ENCODE assay signal across 26 cellular contexts in the genomic region with DNA sequence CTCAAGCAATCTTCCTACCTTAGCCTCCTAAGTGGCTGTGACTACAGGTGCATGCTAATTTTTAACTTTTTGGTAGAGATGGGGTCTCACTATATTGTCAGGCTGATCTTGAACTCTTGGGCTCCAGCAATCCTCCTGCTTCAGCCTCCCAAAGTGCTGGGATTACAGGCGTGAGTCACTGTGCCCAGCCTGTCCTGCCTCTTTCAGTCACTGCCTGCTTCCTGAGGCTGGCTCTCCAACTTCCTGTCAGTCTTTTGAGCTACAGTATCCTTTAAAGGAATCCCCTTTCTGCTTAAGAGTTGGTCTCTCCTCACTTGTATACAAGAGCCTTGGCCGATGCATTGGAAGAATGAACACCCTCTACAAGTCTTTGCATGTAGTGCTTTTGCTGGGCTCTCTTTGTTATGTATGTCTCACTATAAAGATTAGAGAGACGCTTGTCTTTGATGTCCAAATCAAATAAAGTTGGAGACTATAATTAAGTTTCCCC.
DNase-seq lines count a peak whose midpoint lies in the region; ATAC-seq and TF ChIP-seq lines count a peak whose summit lies in the region.
"Had no signal": no experiment of that assay in that cellular context is flagged by ENCODE, and none has a peak within 500 bp of the region (broad histone marks: within the 10 kb centered on the region; RNA-seq: fewer than 3 reads in every experiment).

No MANE protein-coding gene starts in this region.

- H3K9me3 ChIP-seq in PC-3 (ENCODE audit: low read length) (no peaks in the 10 kb centered on the region), stomach (no peaks in the 10 kb centered on the region)
- H3K9me3 ChIP-seq: ovary, thyroid gland had no signal

- H3K4me3 ChIP-seq in PC-3 (ENCODE audit: low read length): no peak overlapping the region
- H3K4me3 ChIP-seq in stomach: no peak overlapping the region
- H3K4me3 ChIP-seq: HAP-1, lung, ovary, thyroid gland had no signal

- TF ChIP-seq POLR2A in stomach (IDR thresholded peaks at IDR 0.05): no peak

- H3K27ac ChIP-seq in PC-3 (ENCODE audit: low read length) (no peak overlapping the region), stomach (no peak overlapping the region)
- H3K27ac ChIP-seq: epithelial cell of prostate, ovary, thyroid gland had no signal

- no TSS peak for BruUV-seq in PC-3 (replicated peaks; lab: Mats Ljungman, UMichigan)

- DNase-seq in activated CD8-positive, alpha-beta memory T cell treated with anti-CD3 and anti-CD28 coated beads, Interleukin-2, amount 50 U/mL, for 48 hours: peak; percentile 28
- DNase-seq in activated CD8-positive, alpha-beta memory T cell treated with anti-CD3 and anti-CD28 coated beads, Interleukin-2, amount 50 U/mL, for 4 hours: no peak
- DNase-seq in PC-3: peak; percentile 4
- DNase-seq in ecto neural progenitor cell (ENCODE audit: low spot score): peak; percentile 14
- DNase-seq in stomach: peak; percentile 14
- DNase-seq in cardiac septum (ENCODE audit: low spot score): no peak
- no peak for DNase-seq in HK-2 (ENCODE audit: unreplicated experiment)
- DNase-seq: activated CD4-positive, alpha-beta memory T cell treated with anti-CD3 and anti-CD28 coated beads for 36 hours; activated gamma-delta T cell; activated T-cell treated with anti-CD3 and anti-CD28 coated beads for 4 hours; CD8-positive, alpha-beta T cell; cerebellar nuclear complex; KG1; NCI-H1048; NCI-H2029; ovary; small intestine; stimulated activated CD4-positive, alpha-beta T cell treated with anti-CD3 and anti-CD28 coated beads, Interleukin-1b, Interleukin-23, amount 100 ng/mL, for 48 hours; stimulated activated CD8-positive, alpha-beta memory T cell treated with anti-CD3 and anti-CD28 coated beads, Interleukin-4, amount 100 ng/mL, for 48 hours; stimulated activated naive CD8-positive, alpha-beta T cell treated with anti-CD3 and anti-CD28 coated beads, Interleukin-15, amount 100 ng/mL, for 72 hours; T-cell; thyroid gland had no signal

- POLR2A ChIA-PET in PC-3 (lab: Charles Lee; ENCODE audit: unreplicated experiment): no interaction called here

- TF ChIP-seq CTCF in PC-3 (conservative IDR thresholded peaks at IDR 0.05; ENCODE audit: low read depth, low read length) (no peak), stomach (IDR thresholded peaks at IDR 0.05) (no peak)

- intact Hi-C loops in PC-3 (cut with micrococcal nuclease) (no loop called here), stomach (cut with DNase I; ENCODE audit: low total_unique reads) (loop anchor here (5.0 kb wide), 1 partner anchor 247 kb away; no protein-coding TSS in a partner anchor), cardiac septum (cut with DNase I) (no loop called here)

- no peak overlapping the region for H2AFZ ChIP-seq in PC-3 (ENCODE audit: low read length)

- no peak for TF ChIP-seq EP300 in stomach (IDR thresholded peaks at IDR 0.05)

- H3K4me2 ChIP-seq in PC-3 (ENCODE audit: low read length): no peak overlapping the region

- CTCF ChIA-PET in PC-3 (lab: Charles Lee): interaction anchor here (0.6 kb wide), 1 partner anchor 208 kb away, joined by 4 read pairs; no protein-coding TSS in a partner anchor

- H3K4me1 ChIP-seq in PC-3 (ENCODE audit: insufficient read depth, low read length): peaks cover 10% of the 10 kb centered on the region
- peaks cover 0 to 15% (median 9%) of the 10 kb centered on the region in 4 donors for H3K4me1 ChIP-seq in stomach

- no peaks in the 10 kb centered on the region for H3F3A ChIP-seq in PC-3 (ENCODE audit: low read length, unreplicated experiment)

- H3K36me3 ChIP-seq in PC-3 (ENCODE audit: low read depth, low read length) (no peaks in the 10 kb centered on the region), stomach (no peaks in the 10 kb centered on the region)
- H3K36me3 ChIP-seq: HAP-1, ovary, thyroid gland had no signal

- H3K27me3 ChIP-seq in PC-3 (ENCODE audit: low read length): no peaks in the 10 kb centered on the region
- peaks cover 0 to 36% (median 5%) of the 10 kb centered on the region in 3 donors for H3K27me3 ChIP-seq in stomach
- H3K27me3 ChIP-seq: ovary, thyroid gland had no signal

- ATAC-seq in PC-3 (no peak), HG02970 (IDR thresholded peaks at IDR 0.05; ENCODE audit: low FRiP score, unreplicated experiment) (no peak)
- ATAC-seq: CD8-positive, alpha-beta T cell; stimulated activated naive CD8-positive, alpha-beta T cell treated with anti-CD3 and anti-CD28 coated beads, Interleukin-15, amount 100 ng/mL, for 72 hours; T-cell had no signal

- H3K9me2 ChIP-seq in PC-3 (replicated peaks; ENCODE audit: low read length): no peaks in the 10 kb centered on the region

- H3K9ac ChIP-seq in PC-3 (ENCODE audit: low read length): no peak overlapping the region

- 49 to 67% (median 56%) methylated on average over 3 of the region's 3 CpGs for WGBS in stomach, 5 donors

- H4K20me1 ChIP-seq in PC-3 (ENCODE audit: low read length): no peaks in the 10 kb centered on the region

- H3K79me2 ChIP-seq in PC-3 (ENCODE audit: low read length): no peaks in the 10 kb centered on the region

Comparison
In these comparisons a context has a peak if more than half of its experiments do, and no peak if none do; other contexts are left out.
1. DNase-seq: peak in activated CD8-positive, alpha-beta memory T cell treated with anti-CD3 and anti-CD28 coated beads, Interleukin-2, amount 50 U/mL, for 48 hours (single experiment), PC-3 (single experiment), ecto neural progenitor cell (single experiment) and stomach (single experiment); none in activated CD8-positive, alpha-beta memory T cell treated with anti-CD3 and anti-CD28 coated beads, Interleukin-2, amount 50 U/mL, for 4 hours (single experiment), cardiac septum (single experiment) and HK-2 (single experiment).